27 cellular contexts compared by ENCODE assay signal in genomic region chr2:8827729-8828128, GRCh38.
"Had no signal": no experiment of that assay in that cellular context is flagged by ENCODE, and none has a peak within 500 bp of the region (broad histone marks: within the 10 kb centered on the region; RNA-seq: fewer than 3 reads in every experiment).

No MANE protein-coding gene starts in this region.

- H3K9me3 ChIP-seq: left lung, lower lobe of right lung, ovary, right atrium auricular region, spleen, tibial nerve, uterus had no signal

- H3K27me3 ChIP-seq: left lung, neural progenitor cell, ovary, right atrium auricular region, spleen, tibial nerve, uterus had no signal

- H3K27ac Mint-ChIP-seq: neural progenitor cell; progenitor cell of endocrine pancreas; stimulated activated memory B cell treated with anti-CD40 and anti-IgM and Interleukin-4, amounts not matched to agents 10 μg/mL and 1 μg/mL and 100 μg/mL, for 72 hours; stimulated activated naive CD8-positive, alpha-beta T cell treated with anti-CD3 and anti-CD28 coated beads, Interleukin-15, amount 100 ng/mL, for 72 hours; type B pancreatic cell had no signal

- H3K4me3 ChIP-seq: left lung, lower lobe of right lung, neural progenitor cell, ovary, right atrium auricular region, skin epidermis, spleen, tibial nerve, uterus had no signal

- H3K9me3 Mint-ChIP-seq: immature natural killer cell; mesothelial cell of epicardium; naive B cell; natural killer cell; neural progenitor cell; stimulated activated memory B cell treated with anti-CD40 and anti-IgM and Interleukin-4, amounts not matched to agents 10 μg/mL and 1 μg/mL and 100 μg/mL, for 72 hours; stimulated activated naive CD8-positive, alpha-beta T cell treated with anti-CD3 and anti-CD28 coated beads, Interleukin-15, amount 100 ng/mL, for 72 hours; type B pancreatic cell had no signal

- H3K4me2 ChIP-seq: neural progenitor cell had no signal

- H3K4me3 Mint-ChIP-seq: immature natural killer cell; mesothelial cell of epicardium; natural killer cell; nephron progenitor cell; neural progenitor cell; stimulated activated memory B cell treated with anti-CD40 and anti-IgM and Interleukin-4, amounts not matched to agents 10 μg/mL and 1 μg/mL and 100 μg/mL, for 72 hours; stimulated activated naive CD8-positive, alpha-beta T cell treated with anti-CD3 and anti-CD28 coated beads, Interleukin-15, amount 100 ng/mL, for 72 hours; type B pancreatic cell had no signal

- DNase-seq: hippocampal formation; immature natural killer cell; kidney; left colon; left lung; lower lobe of right lung; mesendoderm; naive B cell; natural killer cell; nephron progenitor cell; ovary; spleen; stimulated activated CD4-positive, alpha-beta T cell treated with anti-CD3 and anti-CD28 coated beads, Interleukin-4, amount 100 ng/mL, for 24 hours; stimulated activated naive CD4-positive, alpha-beta T cell treated with Interleukin-2 at 50 U/mL for 16 hours; stimulated activated naive CD8-positive, alpha-beta T cell treated with anti-CD3 and anti-CD28 coated beads, Interleukin-15, amount 100 ng/mL, for 72 hours; substantia nigra; uterus had no signal

- ATAC-seq: left colon; left lung; natural killer cell; sciatic nerve; stimulated activated memory B cell treated with anti-CD40 and anti-IgM and Interleukin-4, amounts not matched to agents 10 μg/mL and 1 μg/mL and 100 μg/mL, for 72 hours; stimulated activated naive CD8-positive, alpha-beta T cell treated with anti-CD3 and anti-CD28 coated beads, Interleukin-15, amount 100 ng/mL, for 72 hours had no signal

- H3K36me3 ChIP-seq: neural progenitor cell, ovary, uterus had no signal

- FAIRE-seq: islet of Langerhans, kidney had no signal

- H3K27ac ChIP-seq: left lung, lower lobe of right lung, neural progenitor cell, ovary, right atrium auricular region, skin epidermis, spleen, tibial nerve, uterus had no signal

- H2AFZ ChIP-seq: neural progenitor cell had no signal

- H3K27me3 Mint-ChIP-seq: naive B cell; progenitor cell of endocrine pancreas; stimulated activated memory B cell treated with anti-CD40 and anti-IgM and Interleukin-4, amounts not matched to agents 10 μg/mL and 1 μg/mL and 100 μg/mL, for 72 hours; stimulated activated naive CD8-positive, alpha-beta T cell treated with anti-CD3 and anti-CD28 coated beads, Interleukin-15, amount 100 ng/mL, for 72 hours; type B pancreatic cell had no signal

- H3K36me3 Mint-ChIP-seq: natural killer cell had no signal

- H3K9ac ChIP-seq: neural progenitor cell had no signal
